9 cellular contexts compared by ENCODE assay signal in genomic region chr2:181164699-181165098, GRCh38.
A peak's percentile ranks its signal among the peaks of the same experiment; 100 is the strongest.
DNase-seq lines count a peak whose midpoint lies in the region; ATAC-seq and TF ChIP-seq lines count a peak whose summit lies in the region.
"Had no signal": no experiment of that assay in that cellular context is flagged by ENCODE, and none has a peak within 500 bp of the region (broad histone marks: within the 10 kb centered on the region; RNA-seq: fewer than 3 reads in every experiment).

No MANE protein-coding gene starts in this region.

- H3K4me1 ChIP-seq in mucosa of descending colon (ENCODE audit: low read depth), result no peaks in the 10 kb centered on the region

- ATAC-seq in HG02642 (IDR thresholded peaks at IDR 0.05; ENCODE audit: poor library complexity, unreplicated experiment) (peak; percentile 57), mucosa of descending colon (no peak)
- ATAC-seq in stimulated activated naive CD8-positive, alpha-beta T cell treated with anti-CD3 and anti-CD28 coated beads, Interleukin-15, amount 100 ng/mL, for 72 hours, result no peak

- peaks cover 48% of the 10 kb centered on the region for H3K4me1 Mint-ChIP-seq in activated naive CD4-positive, alpha-beta T cell treated with anti-CD3 and anti-CD28 coated beads for 36 hours (ENCODE audit: low read depth)
- peaks cover 53% of the 10 kb centered on the region for H3K4me1 Mint-ChIP-seq in stimulated activated naive CD8-positive, alpha-beta T cell treated with anti-CD3 and anti-CD28 coated beads, Interleukin-15, amount 100 ng/mL, for 72 hours

- intact Hi-C loops in activated naive CD4-positive, alpha-beta T cell treated with anti-CD3 and anti-CD28 coated beads for 36 hours (cut with micrococcal nuclease), result loop anchor here (1.0 to 2.0 kb wide), 4 partner anchors 9 to 40 kb away; no protein-coding TSS in a partner anchor
- intact Hi-C loops in mucosa of descending colon (cut with DNase I, micrococcal nuclease), result no loop called here

- H3K36me3 ChIP-seq in mucosa of descending colon (ENCODE audit: low read depth), result no peaks in the 10 kb centered on the region

- peak overlapping the region; percentile 54 for H3K4me3 Mint-ChIP-seq in activated naive CD4-positive, alpha-beta T cell treated with anti-CD3 and anti-CD28 coated beads for 36 hours
- peak overlapping the region; percentile 47 to 78 for H3K4me3 Mint-ChIP-seq in stimulated activated naive CD8-positive, alpha-beta T cell treated with anti-CD3 and anti-CD28 coated beads, Interleukin-15, amount 100 ng/mL, for 72 hours

- TF ChIP-seq CTCF in mucosa of descending colon (IDR thresholded peaks at IDR 0.05), result no peak

- H3K27ac Mint-ChIP-seq in activated naive CD4-positive, alpha-beta T cell treated with anti-CD3 and anti-CD28 coated beads for 36 hours, result peak overlapping the region; percentile 90
- H3K27ac Mint-ChIP-seq in stimulated activated naive CD8-positive, alpha-beta T cell treated with anti-CD3 and anti-CD28 coated beads, Interleukin-15, amount 100 ng/mL, for 72 hours, result peak overlapping the region in 1 of 2 donors; percentile 23

- H3K9me3 ChIP-seq in mucosa of descending colon, result no peaks in the 10 kb centered on the region

- H3K27me3 Mint-ChIP-seq in activated naive CD4-positive, alpha-beta T cell treated with anti-CD3 and anti-CD28 coated beads for 36 hours (ENCODE audit: low read depth), result no peaks in the 10 kb centered on the region
- no peaks in the 10 kb centered on the region for H3K27me3 Mint-ChIP-seq in stimulated activated naive CD8-positive, alpha-beta T cell treated with anti-CD3 and anti-CD28 coated beads, Interleukin-15, amount 100 ng/mL, for 72 hours

- CTCF ChIA-PET in activated naive CD4-positive, alpha-beta T cell treated with anti-CD3 and anti-CD28 coated beads for 36 hours (lab: Charles Lee), result interaction anchor here (1.7 kb wide), 1 partner anchor 11 kb away, joined by 5 read pairs; no protein-coding TSS in a partner anchor

- no peak for DNase-seq in activated naive CD4-positive, alpha-beta T cell treated with anti-CD3 and anti-CD28 coated beads for 36 hours
- DNase-seq in activated naive CD4-positive, alpha-beta T cell treated with anti-CD3 and anti-CD28 coated beads, Interleukin-2, amount 50 U/mL, for 16 hours, result no peak
- DNase-seq in NOMO-1 (lab: John Stamatoyannopoulos, UW; ENCODE audit: unreplicated experiment in 2 of 2), result peak; percentile 70 to 91
- no peak for DNase-seq in stimulated activated naive CD8-positive, alpha-beta T cell treated with anti-CD3 and anti-CD28 coated beads, Interleukin-15, amount 100 ng/mL, for 72 hours
- no peak for DNase-seq in activated effector memory CD4-positive, alpha-beta T cell treated with anti-CD3 and anti-CD28 coated beads, Interleukin-2, amount 50 U/mL, for 16 hours
- no peak for DNase-seq in C1 segment of cervical spinal cord (lab: John Stamatoyannopoulos, UW)
- no peak for DNase-seq in mucosa of descending colon
- DNase-seq: AML-193 had no signal

- peaks cover 20% of the 10 kb centered on the region for H3K9me3 Mint-ChIP-seq in activated naive CD4-positive, alpha-beta T cell treated with anti-CD3 and anti-CD28 coated beads for 36 hours
- peaks cover 30 to 32% of the 10 kb centered on the region in 2 donors for H3K9me3 Mint-ChIP-seq in stimulated activated naive CD8-positive, alpha-beta T cell treated with anti-CD3 and anti-CD28 coated beads, Interleukin-15, amount 100 ng/mL, for 72 hours

- H3K36me3 Mint-ChIP-seq in activated naive CD4-positive, alpha-beta T cell treated with anti-CD3 and anti-CD28 coated beads for 36 hours (ENCODE audit: low read depth), result peaks cover 23% of the 10 kb centered on the region

- no peak overlapping the region for H3K4me3 ChIP-seq in mucosa of descending colon

Comparison
In these comparisons a context has a peak if more than half of its experiments do, and no peak if none do; other contexts are left out.
1. DNase-seq: peak in NOMO-1 (2 of 2); none in activated naive CD4-positive, alpha-beta T cell treated with anti-CD3 and anti-CD28 coated beads for 36 hours (single experiment), activated naive CD4-positive, alpha-beta T cell treated with anti-CD3 and anti-CD28 coated beads, Interleukin-2, amount 50 U/mL, for 16 hours (single experiment), stimulated activated naive CD8-positive, alpha-beta T cell treated with anti-CD3 and anti-CD28 coated beads, Interleukin-15, amount 100 ng/mL, for 72 hours (0 of 2), activated effector memory CD4-positive, alpha-beta T cell treated with anti-CD3 and anti-CD28 coated beads, Interleukin-2, amount 50 U/mL, for 16 hours (single experiment), C1 segment of cervical spinal cord (0 of 14) and mucosa of descending colon (0 of 3).